Comparison of ENCODE assay signal across 22 cellular contexts in genomic region chr20:62504323-62504722, GRCh38. TPM values are rescaled to one million over a fixed set of nuclear protein-coding genes. Genes with fewer than 3 reads are reported as not detected.
"Had no signal": no experiment of that assay in that cellular context is flagged by ENCODE, and none has a peak within 500 bp of the region (broad histone marks: within the 10 kb centered on the region; RNA-seq: fewer than 3 reads in every experiment).

No MANE protein-coding gene starts in this region.

- H3K27ac Mint-ChIP-seq: endodermal cell, type B pancreatic cell had no signal

- ATAC-seq: heart left ventricle; left colon; left ventricle myocardium superior; stimulated activated naive CD8-positive, alpha-beta T cell treated with anti-CD3 and anti-CD28 coated beads, Interleukin-15, Interleukin-2, amounts not matched to agents 100 U/mL and 50 U/mL, for 24 hours had no signal

- H3K4me3 Mint-ChIP-seq: endodermal cell, naive B cell, type B pancreatic cell had no signal

- H3K4me1 ChIP-seq: thyroid gland, uterus had no signal

- H3K27ac ChIP-seq: coronary artery, heart left ventricle, suprapubic skin, thyroid gland, uterus had no signal

- H3K27me3 Mint-ChIP-seq: naive B cell had no signal

- H3K36me3 Mint-ChIP-seq: naive B cell, type B pancreatic cell had no signal

- FAIRE-seq: small intestine had no signal

- H3K36me3 ChIP-seq: heart left ventricle, suprapubic skin, thyroid gland, uterus had no signal

- H3K4me3 ChIP-seq: coronary artery, heart left ventricle, lung, suprapubic skin, thyroid gland, uterus had no signal

- DNase-seq: effector CD4-positive, alpha-beta T cell; endodermal cell; foreskin melanocyte; heart left ventricle; hippocampal formation; left colon; left ventricle myocardium superior; mesendoderm; naive B cell; posterior cingulate gyrus; small intestine; stimulated activated CD4-positive, alpha-beta T cell treated with anti-CD3 and anti-CD28 coated beads, Interleukin-12 subunit alpha, Interleukin-12 subunit beta, amount 100 ng/mL, for 4 hours; stimulated activated naive CD8-positive, alpha-beta T cell treated with anti-CD3 and anti-CD28 coated beads, Interleukin-15, Interleukin-2, amounts not matched to agents 100 U/mL and 50 U/mL, for 24 hours; thyroid gland; uterus had no signal

- H3K27me3 ChIP-seq: heart left ventricle, thyroid gland, uterus had no signal

- H3K9me3 Mint-ChIP-seq: endodermal cell had no signal

- H3K9me3 ChIP-seq: heart left ventricle, suprapubic skin, thyroid gland, uterus had no signal

RNA-seq across cellular contexts. Expression of gene GATA5, which starts 28.5 kb away (rescaled TPM):
- total RNA-seq: dermis microvascular lymphatic vessel endothelial cell, kidney epithelial cell, left colon, osteocyte had no signal
